1 cellular context compared by ENCODE assay signal in the genomic region with DNA sequence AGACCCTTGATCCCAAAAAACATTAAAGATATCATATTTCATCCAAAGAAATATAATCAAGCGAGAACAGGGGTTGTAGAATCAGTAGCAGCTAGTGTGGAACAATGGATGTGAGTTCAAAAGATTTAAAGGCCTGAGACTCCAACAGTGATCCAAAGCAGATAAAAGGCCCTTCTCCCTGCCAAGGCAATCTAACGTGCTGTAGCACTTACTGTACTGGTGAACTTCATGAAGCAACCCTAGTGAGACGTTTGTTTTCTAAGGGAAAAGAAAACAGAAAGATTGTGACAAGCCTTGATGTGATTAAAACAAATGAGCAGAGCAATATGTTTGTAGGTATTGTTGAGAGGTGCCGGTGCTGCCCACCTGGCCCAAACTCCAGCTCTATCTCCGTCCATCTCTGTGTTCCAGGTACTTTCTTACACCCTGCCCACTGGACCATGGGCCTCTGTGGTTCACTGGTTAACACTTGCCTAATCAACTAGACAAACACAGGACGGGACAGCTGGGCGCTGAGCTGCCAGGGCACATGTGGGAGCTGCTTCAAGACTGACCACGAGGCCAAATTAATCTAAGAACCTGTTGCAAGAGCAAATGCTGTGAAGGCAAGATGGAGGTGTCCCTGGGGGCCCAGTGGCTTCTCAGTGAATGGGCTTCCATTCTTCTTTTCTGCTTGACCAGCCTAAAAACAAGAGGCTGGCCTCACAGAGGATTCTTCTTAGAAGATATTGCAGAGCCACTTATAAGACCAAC.
TF ChIP-seq lines count a peak whose summit lies in the region.

No MANE protein-coding gene starts in this region.

TF ChIP-seq in endothelial cell of umbilical vein, 7 proteins besides CTCF, POLR2A, EP300 and RAD21 (continued from another document):
- no peak for TF ChIP-seq POLR2AphosphoS5 (IDR thresholded peaks at IDR 0.05; ENCODE audit: insufficient read depth, low read depth, low read length)
